ENCODE assay signal across 15 cellular contexts in the genomic region with DNA sequence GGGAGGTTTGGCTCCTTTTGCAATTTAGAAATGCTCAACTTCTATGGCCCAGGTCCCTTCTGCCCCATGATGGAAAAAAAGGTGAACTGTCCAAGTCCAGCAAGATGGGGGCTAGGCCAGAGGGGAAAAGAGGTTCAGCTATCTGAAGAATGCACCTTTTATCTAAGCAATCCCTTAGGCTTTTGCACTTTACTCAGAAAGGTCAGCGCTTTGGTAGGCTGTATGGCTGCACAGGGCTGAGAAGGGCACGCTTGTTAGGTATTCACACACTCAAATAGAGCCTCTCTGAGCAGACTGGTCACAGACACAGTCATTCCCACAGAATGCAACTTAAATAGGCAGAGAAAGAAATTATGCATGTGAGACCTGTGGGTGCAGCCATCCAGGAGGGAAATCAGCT. TPM values are rescaled to one million over a fixed set of nuclear protein-coding genes. Genes with fewer than 3 reads are reported as not detected.
DNase-seq lines count a peak whose midpoint lies in the region; ATAC-seq, FAIRE-seq and TF ChIP-seq lines count a peak whose summit lies in the region.
"Had no signal": no experiment of that assay in that cellular context is flagged by ENCODE, and none has a peak within 500 bp of the region (broad histone marks: within the 10 kb centered on the region; RNA-seq: fewer than 3 reads in every experiment).

No MANE protein-coding gene starts in this region.

- TF ChIP-seq POLR2A in spleen (IDR thresholded peaks at IDR 0.05): no peak
- no peak for TF ChIP-seq POLR2A in tibial nerve (IDR thresholded peaks at IDR 0.05)

- ATAC-seq in GM21529 (IDR thresholded peaks at IDR 0.05; ENCODE audit: unreplicated experiment) (no peak), GM21737 (IDR thresholded peaks at IDR 0.05; ENCODE audit: unreplicated experiment) (no peak)
- ATAC-seq: HCT116 had no signal

- H2AFZ ChIP-seq in astrocyte (ENCODE audit: low read depth, low read length): no peak overlapping the region
- H2AFZ ChIP-seq: GM23248 had no signal

- TF ChIP-seq EP300 in tibial nerve (IDR thresholded peaks at IDR 0.05): no peak

- DNase-seq in astrocyte (ENCODE audit: low read depth) (no peak), neural crest cell (ENCODE audit: low read depth, low spot score) (no peak), spleen (peak; percentile 1), tibial nerve (ENCODE audit: low spot score in 2 of 2) (no peak)
- DNase-seq: BE2C; CD8-positive, alpha-beta memory T cell; DMS53; GM23248 had no signal

- intact Hi-C loops in spleen (cut with DNase I; ENCODE audit: low total_unique reads): no loop called here

- no peak for FAIRE-seq in astrocyte (lab: Jason Lieb, UNC)
- FAIRE-seq: A204.1, H54 had no signal

- no peaks in the 10 kb centered on the region for H3K79me2 ChIP-seq in astrocyte (ENCODE audit: insufficient read depth, low read length)

- no peak overlapping the region for H3K9ac ChIP-seq in BLaER1 treated with 17β-estradiol and CSF1 and Interleukin-3, amounts not matched to agents 10 nM and 100 nM
- H3K9ac ChIP-seq in astrocyte (ENCODE audit: low read length): no peak overlapping the region
- H3K9ac ChIP-seq: GM23248 had no signal

- H3K4me3 ChIP-seq in BLaER1 treated with 17β-estradiol and CSF1 and Interleukin-3, amounts not matched to agents 10 nM and 100 nM: no peak overlapping the region
- no peak overlapping the region for H3K4me3 ChIP-seq in astrocyte (ENCODE audit: insufficient read depth, low read depth, low read length)
- no peak overlapping the region for H3K4me3 ChIP-seq in spleen
- H3K4me3 ChIP-seq in tibial nerve: no peak overlapping the region
- H3K4me3 ChIP-seq: GM23248 had no signal

- H3K36me3 ChIP-seq in BLaER1 treated with 17β-estradiol and CSF1 and Interleukin-3, amounts not matched to agents 10 nM and 100 nM: no peaks in the 10 kb centered on the region
- H3K36me3 ChIP-seq in astrocyte (ENCODE audit: insufficient read depth, low read length) (no peaks in the 10 kb centered on the region), spleen (no peaks in the 10 kb centered on the region), tibial nerve (no peaks in the 10 kb centered on the region)
- H3K36me3 ChIP-seq: BE2C had no signal

- H3K27me3 ChIP-seq in BLaER1 treated with 17β-estradiol and CSF1 and Interleukin-3, amounts not matched to agents 10 nM and 100 nM: peaks cover 0 to 7% (median 0%) of the 10 kb centered on the region in 11 experiments; a peak in 3 of 22 replicates
- H3K27me3 ChIP-seq in astrocyte (ENCODE audit: insufficient read depth, low read length) (peaks cover 55% of the 10 kb centered on the region), spleen (replicated peaks in 1 of 7) (peaks cover 0 to 36% (median 0%) of the 10 kb centered on the region in 7 donors), tibial nerve (no peaks in the 10 kb centered on the region)
- H3K27me3 ChIP-seq: BE2C had no signal

- H3K4me3 Mint-ChIP-seq in astrocyte (ENCODE audit: unreplicated experiment) (no peak overlapping the region), neural crest cell (peak overlapping the region; percentile 31)
- H3K4me3 Mint-ChIP-seq: CD8-positive, alpha-beta memory T cell had no signal

- H3K4me1 ChIP-seq in BLaER1 treated with 17β-estradiol and CSF1 and Interleukin-3, amounts not matched to agents 10 nM and 100 nM: peaks cover 7 to 47% (median 41%) of the 10 kb centered on the region in 10 experiments; a peak in 19 of 20 replicates
- H3K4me1 ChIP-seq in astrocyte (ENCODE audit: insufficient read depth, low read length): peaks cover 20% of the 10 kb centered on the region
- peaks cover 0 to 12% (median 2%) of the 10 kb centered on the region in 6 donors for H3K4me1 ChIP-seq in spleen
- peaks cover 0 to 57% (median 17%) of the 10 kb centered on the region in 4 donors for H3K4me1 ChIP-seq in tibial nerve
- H3K4me1 ChIP-seq: BE2C had no signal

- H4K20me1 ChIP-seq in BLaER1 treated with 17β-estradiol and CSF1 and Interleukin-3, amounts not matched to agents 10 nM and 100 nM: no peaks in the 10 kb centered on the region; a peak in 1 of 22 replicates
- H4K20me1 ChIP-seq in astrocyte (ENCODE audit: insufficient read depth, low read length): no peaks in the 10 kb centered on the region

- H3K4me1 Mint-ChIP-seq in astrocyte (ENCODE audit: low read depth, unreplicated experiment) (peaks cover 49% of the 10 kb centered on the region), neural crest cell (peaks cover 72% of the 10 kb centered on the region)
- H3K4me1 Mint-ChIP-seq: CD8-positive, alpha-beta memory T cell had no signal

- no peak overlapping the region for H3K27ac ChIP-seq in BLaER1 treated with 17β-estradiol and CSF1 and Interleukin-3, amounts not matched to agents 10 nM and 100 nM
- H3K27ac ChIP-seq in astrocyte (ENCODE audit: low read depth, low read length): no peak overlapping the region
- H3K27ac ChIP-seq in spleen: no peak overlapping the region
- H3K27ac ChIP-seq in tibial nerve: peak overlapping the region in 1 of 4 donors; percentile 26
- H3K27ac ChIP-seq: GM23248, HL-60 had no signal

- H3K27ac Mint-ChIP-seq in astrocyte (ENCODE audit: unreplicated experiment): peak overlapping the region; percentile 56
- H3K27ac Mint-ChIP-seq in neural crest cell (ENCODE audit: unreplicated experiment): peak overlapping the region; percentile 91
- H3K27ac Mint-ChIP-seq: CD8-positive, alpha-beta memory T cell had no signal

- H3K27me3 Mint-ChIP-seq in astrocyte (ENCODE audit: low read depth, unreplicated experiment): peaks cover 12% of the 10 kb centered on the region
- peaks cover 8% of the 10 kb centered on the region for H3K27me3 Mint-ChIP-seq in neural crest cell (ENCODE audit: low read depth)

- whole genome bisulfite sequencing in spleen, 5 donors: 92 to 97% (median 94%) methylated on average over 2 of the region's 2 CpGs
- 63 to 81% methylated on average over 2 of the region's 2 CpGs for WGBS in tibial nerve, 2 donors

- TF ChIP-seq CTCF in astrocyte (IDR thresholded peaks at IDR 0.05; ENCODE audit: insufficient read depth, low read depth, low read length) (no peak), neural crest cell (conservative IDR thresholded peaks at IDR 0.05) (no peak), spleen (IDR thresholded peaks at IDR 0.05 in 8 of 11, conservative IDR thresholded peaks at IDR 0.05 in 3 of 11) (no peak), tibial nerve (IDR thresholded peaks at IDR 0.05) (no peak)

- no peaks in the 10 kb centered on the region for H3K9me3 ChIP-seq in BLaER1 treated with 17β-estradiol and CSF1 and Interleukin-3, amounts not matched to agents 10 nM and 100 nM (replicated peaks in 1 of 11)
- no peaks in the 10 kb centered on the region for H3K9me3 ChIP-seq in astrocyte (ENCODE audit: insufficient read depth, low read depth, low read length)
- no peaks in the 10 kb centered on the region for H3K9me3 ChIP-seq in spleen
- H3K9me3 ChIP-seq in tibial nerve: no peaks in the 10 kb centered on the region
- H3K9me3 ChIP-seq: BE2C had no signal

- peak overlapping the region in 8 of 11 experiments; percentile 1 to 54 (median 35); a peak in 9 of 22 replicates for H3K4me2 ChIP-seq in BLaER1 treated with 17β-estradiol and CSF1 and Interleukin-3, amounts not matched to agents 10 nM and 100 nM
- H3K4me2 ChIP-seq in astrocyte (ENCODE audit: low read length): no peak overlapping the region

- H3K36me3 Mint-ChIP-seq in astrocyte (ENCODE audit: low read depth, unreplicated experiment) (peaks cover 6% of the 10 kb centered on the region), neural crest cell (ENCODE audit: low read depth) (no peaks in the 10 kb centered on the region)
- H3K36me3 Mint-ChIP-seq: CD8-positive, alpha-beta memory T cell had no signal

- no peaks in the 10 kb centered on the region for H3K9me3 Mint-ChIP-seq in astrocyte (ENCODE audit: unreplicated experiment)
- no peaks in the 10 kb centered on the region for H3K9me3 Mint-ChIP-seq in neural crest cell
- H3K9me3 Mint-ChIP-seq: CD8-positive, alpha-beta memory T cell had no signal

RNA-seq across cellular contexts. Expression of gene KANK4, which starts 31.0 kb away (rescaled TPM):
- total RNA-seq in astrocyte: 8.5 and 14.5 TPM in 2 replicates
- total RNA-seq in neural crest cell: 5.4 and 6.5 TPM in 2 replicates
- total RNA-seq in spleen: 1 to 10 TPM in 1 of 7 donors, under 1 TPM in 6; 0.20 to 1.3 (median 0.51) TPM
- polyA plus RNA-seq in spleen: under 1 TPM; 0.11 to 0.70 (median 0.17) TPM
- total RNA-seq in tibial nerve: 10 to 100 TPM; 28.5 to 48.2 (median 45.7) TPM
- total RNA-seq: CD8-positive, alpha-beta memory T cell had no signal
- polyA plus RNA-seq: CD8-positive, alpha-beta memory T cell had no signal
